8 cellular contexts compared by ENCODE assay signal in the genomic region with DNA sequence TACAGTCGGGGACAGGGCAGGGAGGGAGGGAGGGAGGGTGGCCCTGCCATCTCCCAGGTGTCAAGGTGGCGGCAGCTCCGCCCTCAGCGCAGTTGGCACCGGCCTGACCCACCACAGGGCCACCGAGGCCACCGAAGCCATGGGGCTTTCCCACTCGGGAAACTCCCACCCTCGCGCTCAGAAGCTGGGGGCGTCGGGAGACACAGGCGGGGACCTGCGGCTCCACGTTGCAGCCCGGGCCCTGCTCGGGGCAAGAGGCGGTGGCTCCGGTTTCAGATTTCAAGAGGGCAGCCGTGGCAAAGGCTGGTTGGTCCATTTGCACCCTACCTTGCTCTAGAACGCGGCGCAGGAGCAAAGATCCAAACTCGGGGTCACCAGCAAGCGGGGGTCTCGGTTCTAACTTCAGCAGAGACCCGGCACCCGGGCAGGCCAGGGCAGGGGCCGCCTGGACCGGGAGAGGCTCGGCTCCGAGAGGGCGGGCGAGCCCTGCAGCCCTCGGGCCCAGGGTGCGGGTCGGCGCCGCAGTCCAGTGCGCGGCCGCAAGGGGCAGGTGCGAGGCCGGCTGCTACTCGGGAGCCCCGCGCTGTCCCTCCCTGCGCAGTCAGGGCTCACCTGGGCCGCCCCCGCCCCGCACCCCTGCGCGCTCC. TPM values are rescaled to one million over a fixed set of nuclear protein-coding genes. Genes with fewer than 3 reads are reported as not detected.
DNase-seq lines count a peak whose midpoint lies in the region; ATAC-seq, FAIRE-seq and TF ChIP-seq lines count a peak whose summit lies in the region.

No MANE protein-coding gene starts in this region.

- H3K9me3 ChIP-seq in HEK293 (ENCODE audit: control insufficient read depth, insufficient read depth, low read depth, low read length) (no peaks in the 10 kb centered on the region), mucosa of descending colon (no peaks in the 10 kb centered on the region), stomach smooth muscle (ENCODE audit: control insufficient read depth in 2 of 2, low read length in 2 of 2) (no peaks in the 10 kb centered on the region)

- intact Hi-C loops in activated CD4-positive, alpha-beta T cell treated with anti-CD3 and anti-CD28 coated beads, Interleukin-2, amount 10 ng/mL, durations not matched to agents 24 days and 14 days (cut with micrococcal nuclease) = loop anchor here (5.0 kb wide), 2 partner anchors 107 to 177 kb away; partner anchors contain the start of genes DCAF7 and MAP3K3
- intact Hi-C loops in mucosa of descending colon (cut with DNase I, micrococcal nuclease) = no loop called here

- H3K36me3 Mint-ChIP-seq in activated CD4-positive, alpha-beta T cell treated with anti-CD3 and anti-CD28 coated beads, Interleukin-2, amount 10 ng/mL, durations not matched to agents 24 days and 14 days (ENCODE audit: low read depth) = no peaks in the 10 kb centered on the region

- peaks cover 29% of the 10 kb centered on the region for H3K4me1 Mint-ChIP-seq in activated CD4-positive, alpha-beta T cell treated with anti-CD3 and anti-CD28 coated beads, Interleukin-2, amount 10 ng/mL, durations not matched to agents 24 days and 14 days

- H3K4me3 Mint-ChIP-seq in activated CD4-positive, alpha-beta T cell treated with anti-CD3 and anti-CD28 coated beads, Interleukin-2, amount 10 ng/mL, durations not matched to agents 24 days and 14 days = peak overlapping the region; percentile 70

- peak overlapping the region; percentile 41 for H3K4me3 ChIP-seq in HEK293 (ENCODE audit: low read depth, low read length)
- peak overlapping the region; percentile 59 for H3K4me3 ChIP-seq in mucosa of descending colon
- H3K4me3 ChIP-seq in stomach smooth muscle (ENCODE audit: low read length in 2 of 2) = peak overlapping the region; percentile 48 to 73

- CTCF ChIA-PET in HEK293 (lab: Yijun Ruan, JAX) = interaction anchor here (0.6 to 4.9 kb wide), 11 partner anchors 10 to 166 kb away, joined by 3 to 35 read pairs (median 3); partner anchors contain the start of gene ACE

- no peak for TF ChIP-seq POLR2A in GM12891 (IDR thresholded peaks at IDR 0.05; ENCODE audit: low read depth, low read length)

- no peaks in the 10 kb centered on the region for H3K9me3 Mint-ChIP-seq in activated CD4-positive, alpha-beta T cell treated with anti-CD3 and anti-CD28 coated beads, Interleukin-2, amount 10 ng/mL, durations not matched to agents 24 days and 14 days

- POLR2A ChIA-PET in HEK293 (lab: Yijun Ruan, JAX) = interaction anchor here (0.8 to 0.9 kb wide), 2 partner anchors 10 to 33 kb away, joined by 4 read pairs; no protein-coding TSS in a partner anchor

- ATAC-seq in mucosa of descending colon = peak; percentile 81
- ATAC-seq in HG03457 (IDR thresholded peaks at IDR 0.05; ENCODE audit: unreplicated experiment) = no peak

- TF ChIP-seq CTCF in HEK293 (tag by site-specific recombination; IDR thresholded peaks at IDR 0.05) (no peak), mucosa of descending colon (IDR thresholded peaks at IDR 0.05) (no peak)

- DNase-seq in GM12891 (ENCODE audit: insufficient read length, low spot score) = peak; percentile 88
- DNase-seq in NCI-H1105 treated with DMSO at 0.1 percent for 48 hours (lab: John Stamatoyannopoulos, UW) = peak; percentile 50
- DNase-seq in activated CD4-positive, alpha-beta T cell treated with anti-CD3 and anti-CD28 coated beads, Interleukin-2, amount 10 ng/mL, durations not matched to agents 24 days and 14 days = peak; percentile 81
- peak; percentile 51 for DNase-seq in effector CD8-positive, alpha-beta T cell (lab: John Stamatoyannopoulos, UW)
- DNase-seq in mucosa of descending colon = peak; percentile 56 to 75 (median 73)

- H3K27ac ChIP-seq in HEK293 (ENCODE audit: extremely low read depth, low read depth, low read length) (peak overlapping the region; percentile 25; the same call in 1 of the 2 replicates), stomach smooth muscle (ENCODE audit: low read length) (no peak overlapping the region)

- H3K27ac Mint-ChIP-seq in activated CD4-positive, alpha-beta T cell treated with anti-CD3 and anti-CD28 coated beads, Interleukin-2, amount 10 ng/mL, durations not matched to agents 24 days and 14 days = peak overlapping the region; percentile 59

- H3K36me3 ChIP-seq in HEK293 (ENCODE audit: control insufficient read depth in 2 of 2, insufficient read depth in 1 of 2, low read length in 2 of 2) (no peaks in the 10 kb centered on the region), mucosa of descending colon (ENCODE audit: low read depth) (no peaks in the 10 kb centered on the region), stomach smooth muscle (ENCODE audit: control insufficient read depth in 2 of 2, insufficient read depth in 2 of 2, low read length in 2 of 2) (no peaks in the 10 kb centered on the region)

- FAIRE-seq in GM12891 (lab: Jason Lieb, UNC) = peak; percentile 35

- peaks cover 0 to 4% of the 10 kb centered on the region in 2 donors for H3K27me3 ChIP-seq in stomach smooth muscle (ENCODE audit: control insufficient read depth in 1 of 2, insufficient read depth in 2 of 2, low read length in 2 of 2)

- H3K4me1 ChIP-seq in HEK293 (ENCODE audit: control insufficient read depth, insufficient read depth, low read length) (0 out of 2 replicates have a peak, but pooled peaks cover 2% of the 10 kb centered on the region), mucosa of descending colon (ENCODE audit: low read depth) (peaks cover 24% of the 10 kb centered on the region), stomach smooth muscle (ENCODE audit: control insufficient read depth, insufficient read depth, low read length) (peaks cover 17% of the 10 kb centered on the region)

- peak overlapping the region; percentile 60 to 61 for H3K9ac ChIP-seq in stomach smooth muscle (ENCODE audit: low read length in 2 of 2)

- peaks cover 16% of the 10 kb centered on the region for H3K27me3 Mint-ChIP-seq in activated CD4-positive, alpha-beta T cell treated with anti-CD3 and anti-CD28 coated beads, Interleukin-2, amount 10 ng/mL, durations not matched to agents 24 days and 14 days

TF ChIP-seq in GM12891, 5 proteins besides CTCF, POLR2A, EP300 and RAD21:
- TF ChIP-seq POU2F2 (IDR thresholded peaks at IDR 0.05; ENCODE audit: low read depth, low read length) (no peak), POLR2AphosphoS5 (IDR thresholded peaks at IDR 0.05; ENCODE audit: low read depth, low read length) (no peak), PAX5 (IDR thresholded peaks at IDR 0.05; ENCODE audit: insufficient read depth, low read length, severe bottlenecking) (no peak), TAF1 (IDR thresholded peaks at IDR 0.05; ENCODE audit: low read depth, low read length) (no peak), SPI1 (IDR thresholded peaks at IDR 0.05; ENCODE audit: low read depth, low read length) (no peak)

TF ChIP-seq in HEK293, 187 proteins besides CTCF, POLR2A, EP300 and RAD21 (continues in another document):
- TF ChIP-seq ZBTB8A (tag by site-specific recombination; IDR thresholded peaks at IDR 0.05) = peak; percentile 14; the same call in 1 of the 2 replicates
- TF ChIP-seq ZBTB6 (tag by site-specific recombination; IDR thresholded peaks at IDR 0.05) = peak; percentile 77
- peak; percentile 70 for TF ChIP-seq ZNF335 (tag by site-specific recombination; conservative IDR thresholded peaks at IDR 0.05)
- 0 out of 2 replicates have a peak, but pooled peaks have one; percentile 14 for TF ChIP-seq HIC1 (tag by site-specific recombination; IDR thresholded peaks at IDR 0.05)
- TF ChIP-seq, protein P1, sequence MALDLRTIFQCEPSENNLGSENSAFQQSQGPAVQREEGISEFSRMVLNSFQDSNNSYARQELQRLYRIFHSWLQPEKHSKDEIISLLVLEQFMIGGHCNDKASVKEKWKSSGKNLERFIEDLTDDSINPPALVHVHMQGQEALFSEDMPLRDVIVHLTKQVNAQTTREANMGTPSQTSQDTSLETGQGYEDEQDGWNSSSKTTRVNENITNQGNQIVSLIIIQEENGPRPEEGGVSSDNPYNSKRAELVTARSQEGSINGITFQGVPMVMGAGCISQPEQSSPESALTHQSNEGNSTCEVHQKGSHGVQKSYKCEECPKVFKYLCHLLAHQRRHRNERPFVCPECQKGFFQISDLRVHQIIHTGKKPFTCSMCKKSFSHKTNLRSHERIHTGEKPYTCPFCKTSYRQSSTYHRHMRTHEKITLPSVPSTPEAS (tag by site-specific recombination; IDR thresholded peaks at IDR 0.05) = no peak

RNA-seq across cellular contexts. Expression of gene CYB561, which starts 0.4 kb away (rescaled TPM):
- 3.8 TPM for polyA plus RNA-seq in GM12891 (2012; ENCODE audit: low read depth, missing spikeins)
- 1.7 and 2.0 TPM in 2 replicates for total RNA-seq in activated CD4-positive, alpha-beta T cell treated with anti-CD3 and anti-CD28 coated beads, Interleukin-2, amount 10 ng/mL, durations not matched to agents 24 days and 14 days
- total RNA-seq in mucosa of descending colon = 10 to 100 TPM; 38.1 to 54.9 (median 51.3) TPM

RNA-seq across cellular contexts. Expression of gene ACE, which starts 31.2 kb away (rescaled TPM):
- 0.21 TPM for polyA plus RNA-seq in GM12891 (2012; ENCODE audit: low read depth, missing spikeins)
- total RNA-seq in activated CD4-positive, alpha-beta T cell treated with anti-CD3 and anti-CD28 coated beads, Interleukin-2, amount 10 ng/mL, durations not matched to agents 24 days and 14 days = 0.26 TPM in 1 of 2 replicates, not detected in the other
- 10 to 100 TPM; 16.0 to 24.6 (median 23.0) TPM for total RNA-seq in mucosa of descending colon

Comparison
In these comparisons a context has a peak if more than half of its experiments do, and no peak if none do; other contexts are left out.
1. RNA of gene CYB561, which starts 0.4 kb away (total RNA-seq): 38.1 to 54.9 TPM in mucosa of descending colon; 1.7 to 2.0 TPM in activated CD4-positive, alpha-beta T cell treated with anti-CD3 and anti-CD28 coated beads, Interleukin-2, amount 10 ng/mL, durations not matched to agents 24 days and 14 days; every median in the first group is over 10 times any median in the second.
2. RNA of gene ACE, which starts 31.2 kb away (total RNA-seq): 16.0 to 24.6 TPM in mucosa of descending colon; 0.26 TPM in activated CD4-positive, alpha-beta T cell treated with anti-CD3 and anti-CD28 coated beads, Interleukin-2, amount 10 ng/mL, durations not matched to agents 24 days and 14 days; every median in the first group is over 10 times any median in the second.
3. Peak in every context shown above with its lines, with median percentiles within 50 percentile points of each other: DNase-seq and H3K4me3 ChIP-seq.